2 cellular contexts compared by ENCODE assay signal in the genomic region with DNA sequence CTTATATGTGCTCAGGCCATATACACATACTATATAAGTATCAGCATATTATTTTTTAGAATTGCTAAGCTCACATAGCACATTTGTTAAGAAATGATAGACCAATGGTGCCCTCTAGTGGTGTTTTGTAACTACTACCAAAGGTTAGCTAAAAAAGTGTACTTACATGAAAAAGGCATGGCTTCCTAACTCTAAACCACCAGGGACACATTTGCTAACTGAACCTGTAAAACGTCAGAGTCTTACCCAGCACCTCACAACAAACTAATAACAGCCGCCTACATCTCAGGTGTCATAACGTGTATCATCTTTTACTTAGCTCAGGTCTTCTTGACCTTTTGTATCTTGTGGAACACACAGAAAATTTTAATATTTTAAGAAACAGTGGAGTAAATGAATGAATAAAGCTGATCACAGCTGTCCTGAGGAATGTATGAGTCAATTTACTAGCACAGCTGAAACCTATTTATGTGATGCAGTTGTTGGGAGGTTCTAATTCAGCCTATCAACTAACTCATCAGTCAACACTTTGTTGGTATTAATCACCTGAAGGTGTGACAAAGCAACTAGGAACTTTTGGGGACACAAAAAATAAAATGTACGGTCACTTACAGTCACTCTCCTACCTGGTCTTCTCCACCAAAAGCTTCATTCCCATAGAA.
TF ChIP-seq lines count a peak whose summit lies in the region.

No MANE protein-coding gene starts in this region.

TF ChIP-seq in A549, 52 proteins besides CTCF, POLR2A, EP300 and RAD21 (continued from another document):
- TF ChIP-seq ELK1 (IDR thresholded peaks at IDR 0.05; ENCODE audit: low read depth, low read length) (no peak), CEBPB (IDR thresholded peaks at IDR 0.05) (no peak), MAZ (IDR thresholded peaks at IDR 0.05; ENCODE audit: borderline replicate concordance, low read depth, low read length) (no peak), BCL3 (IDR thresholded peaks at IDR 0.05) (no peak)

TF ChIP-seq in HEK293T, 16 proteins besides CTCF, POLR2A, EP300 and RAD21 (continued from another document):
- no peak for TF ChIP-seq L3MBTL2 (conservative IDR thresholded peaks at IDR 0.05)
